Comparison of ENCODE assay signal across 2 cellular contexts in the genomic region with DNA sequence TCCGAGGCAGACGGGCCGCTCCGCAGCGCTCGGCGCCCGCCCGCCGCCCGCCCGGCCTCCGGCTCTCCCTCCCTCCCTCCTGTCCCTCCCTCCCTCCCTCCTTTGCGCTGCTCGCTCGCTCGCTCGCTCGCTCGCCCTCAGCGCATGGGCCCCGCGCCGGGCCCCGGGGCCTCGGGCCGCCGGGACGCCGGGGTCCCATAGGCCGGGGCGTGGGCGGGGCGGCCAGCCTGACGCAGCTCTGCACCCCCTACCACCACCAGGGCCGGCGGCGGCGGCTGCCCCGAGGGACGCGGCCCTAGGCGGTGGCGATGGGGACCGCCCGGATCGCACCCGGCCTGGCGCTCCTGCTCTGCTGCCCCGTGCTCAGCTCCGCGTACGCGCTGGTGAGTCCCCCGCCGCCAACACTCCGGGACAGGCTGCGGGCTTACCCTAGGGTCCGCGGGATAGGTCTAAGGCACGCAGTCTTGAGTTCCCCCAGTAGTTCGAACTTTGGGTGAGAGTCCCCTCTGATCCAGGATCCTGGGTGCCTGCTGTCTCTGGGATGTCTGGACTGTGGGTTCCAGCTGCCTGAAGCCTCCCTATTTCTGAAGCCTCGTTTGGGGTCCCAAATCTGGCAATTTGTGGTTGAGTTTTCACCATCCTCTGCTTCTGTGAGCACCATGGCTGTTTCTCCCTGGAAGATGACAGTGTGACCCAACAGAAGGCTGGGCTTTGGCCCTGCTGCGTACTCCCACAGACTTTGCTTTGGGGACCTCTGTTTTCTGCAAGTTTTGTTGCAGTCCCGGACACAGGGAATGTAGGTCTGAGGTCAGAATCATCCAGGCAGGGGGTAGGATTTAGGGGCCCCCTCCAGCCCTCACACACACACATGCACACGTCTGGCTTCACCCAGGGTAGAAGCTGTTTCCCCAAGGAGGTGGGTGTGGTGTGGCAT.
TF ChIP-seq lines count a peak whose summit lies in the region.

No MANE protein-coding gene starts in this region.

TF ChIP-seq in K562, 482 proteins besides CTCF, POLR2A, EP300 and RAD21 (continued from another document):
- TF ChIP-seq WHSC1 (IDR thresholded peaks at IDR 0.05; ENCODE audit: low read length): no peak
- TF ChIP-seq RBBP5 (IDR thresholded peaks at IDR 0.05; ENCODE audit: borderline replicate concordance, insufficient read depth, low read length, poor library complexity, severe bottlenecking): peak; percentile 16

TF ChIP-seq in liver, 16 proteins besides CTCF, POLR2A, EP300 and RAD21:
- TF ChIP-seq, protein P1, sequence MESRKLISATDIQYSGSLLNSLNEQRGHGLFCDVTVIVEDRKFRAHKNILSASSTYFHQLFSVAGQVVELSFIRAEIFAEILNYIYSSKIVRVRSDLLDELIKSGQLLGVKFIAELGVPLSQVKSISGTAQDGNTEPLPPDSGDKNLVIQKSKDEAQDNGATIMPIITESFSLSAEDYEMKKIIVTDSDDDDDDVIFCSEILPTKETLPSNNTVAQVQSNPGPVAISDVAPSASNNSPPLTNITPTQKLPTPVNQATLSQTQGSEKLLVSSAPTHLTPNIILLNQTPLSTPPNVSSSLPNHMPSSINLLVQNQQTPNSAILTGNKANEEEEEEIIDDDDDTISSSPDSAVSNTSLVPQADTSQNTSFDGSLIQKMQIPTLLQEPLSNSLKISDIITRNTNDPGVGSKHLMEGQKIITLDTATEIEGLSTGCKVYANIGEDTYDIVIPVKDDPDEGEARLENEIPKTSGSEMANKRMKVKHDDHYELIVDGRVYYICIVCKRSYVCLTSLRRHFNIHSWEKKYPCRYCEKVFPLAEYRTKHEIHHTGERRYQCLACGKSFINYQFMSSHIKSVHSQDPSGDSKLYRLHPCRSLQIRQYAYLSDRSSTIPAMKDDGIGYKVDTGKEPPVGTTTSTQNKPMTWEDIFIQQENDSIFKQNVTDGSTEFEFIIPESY (IDR thresholded peaks at IDR 0.05): no peak
- TF ChIP-seq JUND (IDR thresholded peaks at IDR 0.05) (no peak), TAF1 (conservative IDR thresholded peaks at IDR 0.05) (no peak), RXRA (IDR thresholded peaks at IDR 0.05) (no peak), EGR1 (IDR thresholded peaks at IDR 0.05; ENCODE audit: low read depth in 2 of 2) (no peak), GABPA (IDR thresholded peaks at IDR 0.05 in 1 of 2, conservative IDR thresholded peaks at IDR 0.05 in 1 of 2) (no peak), FOXA2 (IDR thresholded peaks at IDR 0.05) (no peak), HNF4G (IDR thresholded peaks at IDR 0.05) (no peak), SP1 (IDR thresholded peaks at IDR 0.05) (no peak)
- TF ChIP-seq, protein P2, sequence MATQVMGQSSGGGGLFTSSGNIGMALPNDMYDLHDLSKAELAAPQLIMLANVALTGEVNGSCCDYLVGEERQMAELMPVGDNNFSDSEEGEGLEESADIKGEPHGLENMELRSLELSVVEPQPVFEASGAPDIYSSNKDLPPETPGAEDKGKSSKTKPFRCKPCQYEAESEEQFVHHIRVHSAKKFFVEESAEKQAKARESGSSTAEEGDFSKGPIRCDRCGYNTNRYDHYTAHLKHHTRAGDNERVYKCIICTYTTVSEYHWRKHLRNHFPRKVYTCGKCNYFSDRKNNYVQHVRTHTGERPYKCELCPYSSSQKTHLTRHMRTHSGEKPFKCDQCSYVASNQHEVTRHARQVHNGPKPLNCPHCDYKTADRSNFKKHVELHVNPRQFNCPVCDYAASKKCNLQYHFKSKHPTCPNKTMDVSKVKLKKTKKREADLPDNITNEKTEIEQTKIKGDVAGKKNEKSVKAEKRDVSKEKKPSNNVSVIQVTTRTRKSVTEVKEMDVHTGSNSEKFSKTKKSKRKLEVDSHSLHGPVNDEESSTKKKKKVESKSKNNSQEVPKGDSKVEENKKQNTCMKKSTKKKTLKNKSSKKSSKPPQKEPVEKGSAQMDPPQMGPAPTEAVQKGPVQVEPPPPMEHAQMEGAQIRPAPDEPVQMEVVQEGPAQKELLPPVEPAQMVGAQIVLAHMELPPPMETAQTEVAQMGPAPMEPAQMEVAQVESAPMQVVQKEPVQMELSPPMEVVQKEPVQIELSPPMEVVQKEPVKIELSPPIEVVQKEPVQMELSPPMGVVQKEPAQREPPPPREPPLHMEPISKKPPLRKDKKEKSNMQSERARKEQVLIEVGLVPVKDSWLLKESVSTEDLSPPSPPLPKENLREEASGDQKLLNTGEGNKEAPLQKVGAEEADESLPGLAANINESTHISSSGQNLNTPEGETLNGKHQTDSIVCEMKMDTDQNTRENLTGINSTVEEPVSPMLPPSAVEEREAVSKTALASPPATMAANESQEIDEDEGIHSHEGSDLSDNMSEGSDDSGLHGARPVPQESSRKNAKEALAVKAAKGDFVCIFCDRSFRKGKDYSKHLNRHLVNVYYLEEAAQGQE (IDR thresholded peaks at IDR 0.05): no peak
- TF ChIP-seq, protein P3, sequence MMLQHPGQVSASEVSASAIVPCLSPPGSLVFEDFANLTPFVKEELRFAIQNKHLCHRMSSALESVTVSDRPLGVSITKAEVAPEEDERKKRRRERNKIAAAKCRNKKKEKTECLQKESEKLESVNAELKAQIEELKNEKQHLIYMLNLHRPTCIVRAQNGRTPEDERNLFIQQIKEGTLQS (IDR thresholded peaks at IDR 0.05): no peak
